In genomic region chr5:86786955-86787354, GRCh38 we compare ENCODE assay signal across 1 cellular context.
TF ChIP-seq lines count a peak whose summit lies in the region.

No MANE protein-coding gene starts in this region.

TF ChIP-seq in H1, 55 proteins besides CTCF, POLR2A, EP300 and RAD21 (continued from another document):
- TF ChIP-seq CHD7 (IDR thresholded peaks at IDR 0.05; ENCODE audit: insufficient replicate concordance, low read length): no peak
- TF ChIP-seq SRF (IDR thresholded peaks at IDR 0.05; ENCODE audit: low read depth, low read length): no peak
- no peak for TF ChIP-seq EGR1 (IDR thresholded peaks at IDR 0.05; ENCODE audit: borderline replicate concordance, low read depth, low read length)
